Comparison of ENCODE assay signal across 1 cellular context in the genomic region with DNA sequence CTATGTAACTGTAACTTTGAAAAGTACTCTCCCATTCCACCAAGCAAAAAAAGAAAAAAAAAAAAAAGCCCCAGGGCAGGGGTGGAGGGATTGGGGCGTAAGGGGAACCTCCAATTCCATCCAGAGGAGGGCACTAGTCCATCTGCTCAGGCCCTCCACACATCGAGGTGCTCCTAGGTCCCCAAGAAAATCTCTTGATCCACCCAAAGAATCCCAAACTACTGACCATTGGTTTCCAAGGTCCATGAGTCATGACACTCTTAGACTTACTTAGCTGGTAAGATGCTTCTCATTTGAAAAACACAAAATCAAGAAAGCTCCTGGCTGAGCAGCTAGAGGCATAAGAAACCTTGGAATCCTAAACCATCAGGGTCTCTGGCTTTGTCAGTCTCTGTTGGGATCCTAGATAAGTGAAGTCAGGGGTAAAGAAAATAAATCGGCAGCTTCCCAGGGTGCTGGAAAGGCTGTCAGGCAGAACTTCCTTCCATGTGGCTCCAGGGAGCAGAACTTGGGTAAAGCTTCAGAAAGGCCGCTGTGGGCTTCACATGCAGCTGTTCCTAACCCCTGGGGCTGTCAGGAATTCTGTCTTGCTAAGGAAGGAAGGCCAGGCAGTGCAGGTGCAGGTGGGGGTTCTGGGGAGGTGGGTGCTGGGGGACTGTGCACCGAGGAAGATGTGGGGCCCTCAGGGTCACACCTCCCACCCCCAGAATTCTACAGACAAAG.
TF ChIP-seq lines count a peak whose summit lies in the region.

No MANE protein-coding gene starts in this region.

TF ChIP-seq in A549, 52 proteins besides CTCF, POLR2A, EP300 and RAD21:
- TF ChIP-seq NFE2L2 (conservative IDR thresholded peaks at IDR 0.05; ENCODE audit: low read length) (no peak), ATOH8 (CRISPR knock-in tag; IDR thresholded peaks at IDR 0.05; ENCODE audit: low read depth) (no peak), FOSL2 (IDR thresholded peaks at IDR 0.05) (no peak), FOSL2 (CRISPR knock-in tag; IDR thresholded peaks at IDR 0.05) (no peak), JUN (IDR thresholded peaks at IDR 0.05) (no peak), KDM1A (IDR thresholded peaks at IDR 0.05; ENCODE audit: low read depth) (no peak), HMGXB4 (CRISPR knock-in tag; IDR thresholded peaks at IDR 0.05; ENCODE audit: borderline replicate concordance) (no peak), FOXS1 (CRISPR knock-in tag; IDR thresholded peaks at IDR 0.05) (no peak), PHF8 (IDR thresholded peaks at IDR 0.05; ENCODE audit: borderline replicate concordance, low read depth) (no peak), ELK1 (IDR thresholded peaks at IDR 0.05; ENCODE audit: low read depth, low read length) (no peak)
